ENCODE assay signal across 9 cellular contexts in genomic region chr15:59685737-59686297, GRCh38. TPM values are rescaled to one million over a fixed set of nuclear protein-coding genes. Genes with fewer than 3 reads are reported as not detected.
DNase-seq lines count a peak whose midpoint lies in the region; ATAC-seq, FAIRE-seq and TF ChIP-seq lines count a peak whose summit lies in the region.
"Had no signal": no experiment of that assay in that cellular context is flagged by ENCODE, and none has a peak within 500 bp of the region (broad histone marks: within the 10 kb centered on the region; RNA-seq: fewer than 3 reads in every experiment).

No MANE protein-coding gene starts in this region.

- H2AFZ ChIP-seq in astrocyte (ENCODE audit: low read depth, low read length) = no peak overlapping the region

- FAIRE-seq in astrocyte (lab: Jason Lieb, UNC) = no peak
- FAIRE-seq: RCC 7860 had no signal

- H3K36me3 Mint-ChIP-seq in CD14-positive monocyte = peaks cover 23 to 40% of the 10 kb centered on the region in 2 donors
- peaks cover 6% of the 10 kb centered on the region for H3K36me3 Mint-ChIP-seq in astrocyte (ENCODE audit: low read depth, unreplicated experiment)

- H3K27ac Mint-ChIP-seq in CD14-positive monocyte (peak overlapping the region; percentile 94 to 100 (median 99)), astrocyte (ENCODE audit: unreplicated experiment) (peak overlapping the region; percentile 69)

- no peak overlapping the region for H3K4me3 ChIP-seq in astrocyte (ENCODE audit: insufficient read depth, low read depth, low read length)

- H3K36me3 ChIP-seq in KOPT-K1 (ENCODE audit: insufficient read depth, low read length) (peaks cover 57% of the 10 kb centered on the region), astrocyte (ENCODE audit: insufficient read depth, low read length) (peaks cover 11% of the 10 kb centered on the region)

- no peaks in the 10 kb centered on the region for H3K27me3 ChIP-seq in astrocyte (ENCODE audit: insufficient read depth, low read length)

- peak overlapping the region; percentile 57 for H3K27ac ChIP-seq in KOPT-K1 (ENCODE audit: low read depth, low read length, poor library complexity, severe bottlenecking)
- no peak overlapping the region for H3K27ac ChIP-seq in astrocyte (ENCODE audit: low read depth, low read length)

- H3K4me2 ChIP-seq in astrocyte (ENCODE audit: low read length) = peak overlapping the region; percentile 27

- no peak for TF ChIP-seq CTCF in CD14-positive monocyte (IDR thresholded peaks at IDR 0.05)
- TF ChIP-seq CTCF in astrocyte (IDR thresholded peaks at IDR 0.05; ENCODE audit: insufficient read depth, low read depth, low read length) = no peak
- no peak for TF ChIP-seq CTCF in GM13977 (IDR thresholded peaks at IDR 0.05; ENCODE audit: extremely low read depth, insufficient read depth, missing control alignments)

- H3K4me3 Mint-ChIP-seq in CD14-positive monocyte (peak overlapping the region; percentile 67 to 94), astrocyte (ENCODE audit: unreplicated experiment) (peak overlapping the region; percentile 62)

- no peak for DNase-seq in CD14-positive monocyte (ENCODE audit: low spot score)
- DNase-seq in astrocyte (ENCODE audit: low read depth) = peak; percentile 45
- peak; percentile 37 for DNase-seq in myocyte (ENCODE audit: low read depth)
- no peak for DNase-seq in pons (ENCODE audit: low spot score)
- DNase-seq in GM13977 (ENCODE audit: low spot score) = no peak

- H3K9me3 ChIP-seq in KOPT-K1 (ENCODE audit: insufficient read depth, low read length, poor library complexity, severe bottlenecking) = no peaks in the 10 kb centered on the region
- H3K9me3 ChIP-seq in astrocyte (ENCODE audit: insufficient read depth, low read depth, low read length) = no peaks in the 10 kb centered on the region

- peaks cover 82% of the 10 kb centered on the region for H3K79me2 ChIP-seq in astrocyte (ENCODE audit: insufficient read depth, low read length)

- intact Hi-C loops in CD14-positive monocyte (cut with micrococcal nuclease) = loop anchor here (5.0 to 10.0 kb wide), 3 partner anchors 581 to 711 kb away; partner anchors contain the start of genes ANXA2 (in 1 of the 2), CCNB2 (in 1 of the 2) and RNF111 (in 1 of the 2)

- H3K9me3 Mint-ChIP-seq in CD14-positive monocyte (no peaks in the 10 kb centered on the region), astrocyte (ENCODE audit: unreplicated experiment) (no peaks in the 10 kb centered on the region)

- H3K4me1 Mint-ChIP-seq in CD14-positive monocyte = peaks cover 47% of the 10 kb centered on the region
- H3K4me1 Mint-ChIP-seq in astrocyte (ENCODE audit: low read depth, unreplicated experiment) = peaks cover 16% of the 10 kb centered on the region

- peaks cover 73% of the 10 kb centered on the region for H4K20me1 ChIP-seq in astrocyte (ENCODE audit: insufficient read depth, low read length)

- no peak overlapping the region for H3K9ac ChIP-seq in astrocyte (ENCODE audit: low read length)

- in situ Hi-C loops in GM13977 (cut with MboI; ENCODE audit: low pct_unique_long_range_greater_than_20kb, low sequenced_read_pairs, unreplicated experiment) = no loop called here

- H3K4me1 ChIP-seq in astrocyte (ENCODE audit: insufficient read depth, low read length) = peaks cover 14% of the 10 kb centered on the region

- ATAC-seq in GM21526 (IDR thresholded peaks at IDR 0.05; ENCODE audit: low FRiP score, unreplicated experiment) (no peak), GM19452 (IDR thresholded peaks at IDR 0.05; ENCODE audit: unreplicated experiment) (no peak)

- H3K27me3 Mint-ChIP-seq in CD14-positive monocyte (ENCODE audit: low read depth in 3 of 3) (peaks cover 0 to 7% (median 0%) of the 10 kb centered on the region in 3 donors), astrocyte (ENCODE audit: low read depth, unreplicated experiment) (no peaks in the 10 kb centered on the region)

RNA-seq across cellular contexts. Expression of gene BNIP2, which starts 3.3 kb away (rescaled TPM):
- polyA plus RNA-seq in CD14-positive monocyte = 100 to 1,000 TPM; 136 to 189 TPM
- total RNA-seq in astrocyte (67.1 and 73.1 TPM in 2 replicates), myocyte (190 and 231 TPM in 2 replicates)
- polyA plus RNA-seq in myocyte (2012) = 41.5 TPM

RNA-seq across cellular contexts. Expression of gene GTF2A2, which starts 28.5 kb away (rescaled TPM):
- polyA plus RNA-seq in CD14-positive monocyte = 100 to 1,000 TPM; 126 to 166 TPM
- total RNA-seq in astrocyte (128 and 152 TPM in 2 replicates), myocyte (60.9 and 84.8 TPM in 2 replicates)
- polyA plus RNA-seq in myocyte (2012) = 104 TPM

Comparison
In these comparisons a context has a peak if more than half of its experiments do, and no peak if none do; other contexts are left out.
1. DNase-seq: peak in astrocyte (single experiment) and myocyte (single experiment); none in CD14-positive monocyte (single experiment), pons (single experiment) and GM13977 (single experiment).